15 cellular contexts compared by ENCODE assay signal in the genomic region with DNA sequence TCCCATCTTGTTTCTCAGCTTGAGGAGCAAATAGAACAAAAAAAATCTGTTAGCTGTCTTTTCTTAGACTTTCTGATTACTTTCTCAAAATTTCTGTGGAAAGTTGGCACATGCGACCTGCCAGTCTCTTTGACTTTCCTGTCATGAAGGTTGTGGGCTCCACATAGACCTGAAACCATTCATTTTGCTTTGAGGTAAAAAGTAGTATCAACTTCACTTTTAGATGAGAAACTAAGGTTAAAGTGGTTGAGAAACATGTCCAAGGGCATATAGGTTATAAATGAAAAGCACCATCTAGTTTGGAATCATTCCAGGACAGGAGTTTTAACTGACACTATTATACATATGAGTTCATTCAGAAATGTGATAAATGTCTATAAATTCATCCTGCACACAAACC. TPM values are rescaled to one million over a fixed set of nuclear protein-coding genes. Genes with fewer than 3 reads are reported as not detected.
A peak's percentile ranks its signal among the peaks of the same experiment; 100 is the strongest.
DNase-seq lines count a peak whose midpoint lies in the region; ATAC-seq, FAIRE-seq and TF ChIP-seq lines count a peak whose summit lies in the region.
"Had no signal": no experiment of that assay in that cellular context is flagged by ENCODE, and none has a peak within 500 bp of the region (broad histone marks: within the 10 kb centered on the region; RNA-seq: fewer than 3 reads in every experiment).

No MANE protein-coding gene starts in this region.

- no peak for TF ChIP-seq POLR2A in GM12891 (IDR thresholded peaks at IDR 0.05; ENCODE audit: low read depth, low read length)
- TF ChIP-seq POLR2A in transverse colon (IDR thresholded peaks at IDR 0.05) = no peak

- peaks cover 51% of the 10 kb centered on the region for H3F3A ChIP-seq in SU-DHL-6 (ENCODE audit: insufficient read depth)
- no peaks in the 10 kb centered on the region for H3F3A ChIP-seq in neural progenitor cell (ENCODE audit: low read depth)

- no peak overlapping the region for H3K9ac ChIP-seq in SU-DHL-6 (ENCODE audit: low read length)
- H3K9ac ChIP-seq in neural progenitor cell = no peak overlapping the region
- H3K9ac ChIP-seq: BLaER1 treated with 17β-estradiol and CSF1 and Interleukin-3, amounts not matched to agents 10 nM and 100 nM had no signal

- 73 to 88% methylated on average over 1 of the region's 1 CpG for WGBS in transverse colon (ENCODE audit: low coverage in 1 of 2), 2 donors

- TF ChIP-seq EP300 in transverse colon (IDR thresholded peaks at IDR 0.05; ENCODE audit: low read depth) = no peak

- H3K4me2 ChIP-seq in SU-DHL-6 (ENCODE audit: low read depth, low read length, poor library complexity, severe bottlenecking) (peak overlapping the region; percentile 94), neural progenitor cell (no peak overlapping the region)

- H3K9me2 ChIP-seq in SU-DHL-6 (replicated peaks; ENCODE audit: insufficient read depth, low read length) = no peaks in the 10 kb centered on the region

- TF ChIP-seq CTCF in SU-DHL-6 (IDR thresholded peaks at IDR 0.05; ENCODE audit: insufficient read depth, low read length, poor library complexity, severe bottlenecking) (no peak), transverse colon (IDR thresholded peaks at IDR 0.05) (no peak), neural progenitor cell (IDR thresholded peaks at IDR 0.05) (no peak)

- H3K27me3 Mint-ChIP-seq in neural progenitor cell (ENCODE audit: insufficient read depth, low read depth) = no peaks in the 10 kb centered on the region

- H3K79me2 ChIP-seq in SU-DHL-6 (ENCODE audit: insufficient read depth, low read length) (peaks cover 38% of the 10 kb centered on the region), neural progenitor cell (ENCODE audit: low read depth) (no peaks in the 10 kb centered on the region)

- H3K27ac Mint-ChIP-seq in neural progenitor cell = no peak overlapping the region
- H3K27ac Mint-ChIP-seq: nephron had no signal

- H3K27ac ChIP-seq in SU-DHL-6 (ENCODE audit: low read depth, low read length) (peak overlapping the region; percentile 97), transverse colon (no peak overlapping the region), neural progenitor cell (no peak overlapping the region)
- H3K27ac ChIP-seq: BLaER1 treated with 17β-estradiol and CSF1 and Interleukin-3, amounts not matched to agents 10 nM and 100 nM; WERI-Rb-1 had no signal

- no peak overlapping the region for H3K4me3 Mint-ChIP-seq in neural progenitor cell
- H3K4me3 Mint-ChIP-seq: nephron had no signal

- peak; percentile 81 for FAIRE-seq in GM12891 (lab: Jason Lieb, UNC)
- FAIRE-seq: small intestine had no signal

- DNase-seq in GM12891 (ENCODE audit: insufficient read length, low spot score) = no peak
- no peak for DNase-seq in NCI-H1048 (lab: John Stamatoyannopoulos, UW)
- DNase-seq in left ventricle myocardium superior = no peak
- no peak for DNase-seq in transverse colon
- no peak for DNase-seq in neural progenitor cell (ENCODE audit: low spot score)
- DNase-seq: GF-D8, MG63, small intestine, WERI-Rb-1 had no signal

- H3K4me1 Mint-ChIP-seq in neural progenitor cell = no peaks in the 10 kb centered on the region

- H3K36me3 Mint-ChIP-seq in neural progenitor cell = peaks cover 14% of the 10 kb centered on the region

- peak; percentile 53 for ATAC-seq in GM18873 (IDR thresholded peaks at IDR 0.05; ENCODE audit: low FRiP score, unreplicated experiment)
- ATAC-seq in HG02678 (IDR thresholded peaks at IDR 0.05; ENCODE audit: unreplicated experiment) = peak; percentile 69
- ATAC-seq in left ventricle myocardium superior = no peak
- ATAC-seq: Right ventricle myocardium inferior had no signal

- no peak overlapping the region for H2AFZ ChIP-seq in SU-DHL-6 (ENCODE audit: low read depth, low read length, severe bottlenecking)
- no peak overlapping the region for H2AFZ ChIP-seq in neural progenitor cell (replicated peaks)

- H3K27me3 ChIP-seq in SU-DHL-6 (ENCODE audit: low read length) (no peaks in the 10 kb centered on the region), transverse colon (no peaks in the 10 kb centered on the region), neural progenitor cell (no peaks in the 10 kb centered on the region)
- H3K27me3 ChIP-seq: BLaER1 treated with 17β-estradiol and CSF1 and Interleukin-3, amounts not matched to agents 10 nM and 100 nM; MG63 had no signal

- H3K4me1 ChIP-seq in transverse colon (no peaks in the 10 kb centered on the region), neural progenitor cell (no peaks in the 10 kb centered on the region)

- in situ Hi-C loops in transverse colon (cut with MboI; ENCODE audit: low pct_ligation_motif_present in 1 of 4, low pct_unique_long_range_greater_than_20kb in 1 of 4, low sequenced_read_pairs in 3 of 4) = no loop called here

- H3K4me3 ChIP-seq in SU-DHL-6 (ENCODE audit: insufficient read depth, low read length, poor library complexity, severe bottlenecking) = no peak overlapping the region
- no peak overlapping the region for H3K4me3 ChIP-seq in transverse colon
- no peak overlapping the region for H3K4me3 ChIP-seq in neural progenitor cell
- H3K4me3 ChIP-seq: BLaER1 treated with 17β-estradiol and CSF1 and Interleukin-3, amounts not matched to agents 10 nM and 100 nM; MG63 had no signal

- H3K9me3 ChIP-seq in SU-DHL-6 (ENCODE audit: insufficient read depth, low read length) (no peaks in the 10 kb centered on the region), transverse colon (no peaks in the 10 kb centered on the region), neural progenitor cell (ENCODE audit: low read depth) (no peaks in the 10 kb centered on the region)
- H3K9me3 ChIP-seq: MG63 had no signal

- H3K36me3 ChIP-seq in SU-DHL-6 (ENCODE audit: low read length) (peaks cover 15% of the 10 kb centered on the region; the same call in 1 of the 2 replicates), transverse colon (no peaks in the 10 kb centered on the region), neural progenitor cell (no peaks in the 10 kb centered on the region)
- H3K36me3 ChIP-seq: MG63, WERI-Rb-1 had no signal

- intact Hi-C loops in left ventricle myocardium superior (cut with micrococcal nuclease) (no loop called here), transverse colon (cut with DNase I; ENCODE audit: low total_unique reads) (no loop called here)

- no peaks in the 10 kb centered on the region for H3K9me3 Mint-ChIP-seq in neural progenitor cell
- H3K9me3 Mint-ChIP-seq: nephron had no signal

- no peaks in the 10 kb centered on the region for H4K20me1 ChIP-seq in SU-DHL-6 (ENCODE audit: low read depth, low read length)
- H4K20me1 ChIP-seq in neural progenitor cell (ENCODE audit: low read depth) = no peaks in the 10 kb centered on the region

TF ChIP-seq in GM12891, 5 proteins besides CTCF, POLR2A, EP300 and RAD21:
- TF ChIP-seq POU2F2 (IDR thresholded peaks at IDR 0.05; ENCODE audit: low read depth, low read length) (no peak), TAF1 (IDR thresholded peaks at IDR 0.05; ENCODE audit: low read depth, low read length) (no peak), SPI1 (IDR thresholded peaks at IDR 0.05; ENCODE audit: low read depth, low read length) (no peak), POLR2AphosphoS5 (IDR thresholded peaks at IDR 0.05; ENCODE audit: low read depth, low read length) (no peak), PAX5 (IDR thresholded peaks at IDR 0.05; ENCODE audit: insufficient read depth, low read length, severe bottlenecking) (no peak)

RNA-seq across cellular contexts. Expression of a gene that starts 42.7 kb away (rescaled TPM):
- polyA plus RNA-seq in GM12891 (2012; ENCODE audit: low read depth, missing spikeins) = 13.3 TPM
- 5.4 TPM for total RNA-seq in left ventricle myocardium superior
- total RNA-seq in transverse colon = 1 to 10 TPM in 3 of 4 donors, under 1 TPM in 1; 0.37 to 6.0 (median 2.2) TPM
- total RNA-seq in neural progenitor cell (ENCODE audit: low replicate concordance) = 0.71 and 0.84 TPM in 2 replicates
